Comparison of ENCODE assay signal across 18 cellular contexts in genomic region chr14:96746101-96746500, GRCh38. TPM values are rescaled to one million over a fixed set of nuclear protein-coding genes. Genes with fewer than 3 reads are reported as not detected.
DNase-seq lines count a peak whose midpoint lies in the region; ATAC-seq, FAIRE-seq and TF ChIP-seq lines count a peak whose summit lies in the region.
"Had no signal": no experiment of that assay in that cellular context is flagged by ENCODE, and none has a peak within 500 bp of the region (broad histone marks: within the 10 kb centered on the region; RNA-seq: fewer than 3 reads in every experiment).

No MANE protein-coding gene starts in this region.

- no peak overlapping the region for H3K4me2 ChIP-seq in HepG2 (ENCODE audit: low read depth, low read length)

- H3K27ac ChIP-seq in HepG2 (ENCODE audit: extremely low read length, insufficient read depth, low read length) (no peak overlapping the region), right lobe of liver (no peak overlapping the region), RWPE2 (ENCODE audit: poor library complexity, severe bottlenecking) (no peak overlapping the region)
- no peak overlapping the region for H3K27ac ChIP-seq in CD8-positive, alpha-beta memory T cell (ENCODE audit: low read depth, low read length)
- H3K27ac ChIP-seq: C4-2B had no signal

- H3K27me3 ChIP-seq in HepG2 (ENCODE audit: control insufficient read depth in 1 of 2, insufficient read depth in 2 of 2, low read length in 2 of 2) (peaks cover 2 to 64% of the 10 kb centered on the region in 2 experiments), right lobe of liver (no peaks in the 10 kb centered on the region), RWPE2 (ENCODE audit: insufficient read depth, poor library complexity, severe bottlenecking) (peaks cover 51% of the 10 kb centered on the region)
- peaks cover 16% of the 10 kb centered on the region for H3K27me3 ChIP-seq in CD8-positive, alpha-beta memory T cell (ENCODE audit: insufficient read depth, low read length, poor library complexity, severe bottlenecking)
- H3K27me3 ChIP-seq: BE2C had no signal

- no peaks in the 10 kb centered on the region for H3K36me3 Mint-ChIP-seq in CD8-positive, alpha-beta memory T cell
- H3K36me3 Mint-ChIP-seq: CD4-positive, alpha-beta memory T cell had no signal

- H3K9ac ChIP-seq in HepG2 (ENCODE audit: insufficient read depth, low read depth, low read length), result no peak overlapping the region

- H3K4me3 ChIP-seq in HepG2 (replicated peaks in 1 of 3; ENCODE audit: insufficient read depth in 1 of 3, low read depth in 2 of 3, low read length in 3 of 3), result no peak overlapping the region
- H3K4me3 ChIP-seq in right lobe of liver, result no peak overlapping the region
- H3K4me3 ChIP-seq in RWPE2 (ENCODE audit: severe bottlenecking), result no peak overlapping the region
- no peak overlapping the region for H3K4me3 ChIP-seq in CD8-positive, alpha-beta memory T cell (ENCODE audit: low read length)

- no peak for FAIRE-seq in HepG2 (lab: Jason Lieb, UNC)
- FAIRE-seq: A204.1, D721Med had no signal

- in situ Hi-C loops in HepG2 (cut with HindIII; ENCODE audit: extremely low pct_ligation_motif_present, low pct_unique_long_range_greater_than_20kb), result no loop called here

- peaks cover 0 to 1% (median 0%) of the 10 kb centered on the region in 5 donors for H3K9me3 Mint-ChIP-seq in CD8-positive, alpha-beta memory T cell

- H3K9me3 ChIP-seq in HepG2 (ENCODE audit: low read length) (no peaks in the 10 kb centered on the region), right lobe of liver (no peaks in the 10 kb centered on the region), RWPE2 (ENCODE audit: severe bottlenecking) (no peaks in the 10 kb centered on the region)
- no peaks in the 10 kb centered on the region for H3K9me3 ChIP-seq in CD8-positive, alpha-beta memory T cell (ENCODE audit: low read length)
- H3K9me3 ChIP-seq: BE2C had no signal

- H2AFZ ChIP-seq in HepG2 (ENCODE audit: low read length), result no peak overlapping the region

- ATAC-seq in HepG2 (no peak), right lobe of liver (no peak), RWPE2 (ENCODE audit: low read depth) (no peak)

- no TSS peak for BruUV-seq in HepG2 (replicated peaks; lab: Mats Ljungman, UMichigan)

- no peaks in the 10 kb centered on the region for H3K79me2 ChIP-seq in HepG2 (ENCODE audit: insufficient read depth, low read length)

- CTCF ChIA-PET in HepG2 (lab: Yijun Ruan, JAX; ENCODE audit: low intra/inter-chr PET ratio, low total read pairs), result no interaction called here
- CTCF ChIA-PET in CD8-positive, alpha-beta memory T cell (lab: Charles Lee), result interaction anchor here (1.3 kb wide), 1 partner anchor 10 kb away, joined by 3 read pairs; no protein-coding TSS in a partner anchor

- H3K27me3 Mint-ChIP-seq in CD8-positive, alpha-beta memory T cell, result peaks cover 27 to 77% of the 10 kb centered on the region in 2 donors

- no peak overlapping the region for H3K27ac Mint-ChIP-seq in CD8-positive, alpha-beta memory T cell
- H3K27ac Mint-ChIP-seq: HFFc6 had no signal

- intact Hi-C loops in HepG2 (cut with micrococcal nuclease; ENCODE audit: unreplicated experiment) (no loop called here), right lobe of liver (cut with DNase I) (no loop called here)

- DNase-seq in HepG2 (ENCODE audit: low spot score), result no peak
- DNase-seq in right lobe of liver, result no peak
- DNase-seq in RWPE2 (ENCODE audit: low spot score), result peak; percentile 1
- DNase-seq in islet precursor cell, result peak; percentile 32
- DNase-seq in globus pallidus (ENCODE audit: low spot score), result no peak
- no peak for DNase-seq in NCI-H1105 (lab: John Stamatoyannopoulos, UW)
- no peak for DNase-seq in CD8-positive, alpha-beta memory T cell
- DNase-seq: BE2C; CD4-positive, alpha-beta memory T cell; COR-L47; DMS153; GF-D8; HCEC 1CT; HFFc6; IMR-90 had no signal

- no peaks in the 10 kb centered on the region for H4K20me1 ChIP-seq in HepG2 (ENCODE audit: insufficient read depth, low read length)

- 2% methylated on average over 3 of the region's 3 CpGs for WGBS in HepG2 (ENCODE audit: low lambda C conversion rate)
- 44% methylated on average over 3 of the region's 3 CpGs for WGBS in right lobe of liver (ENCODE audit: insufficient coverage, low coverage, low lambda C conversion rate, missing lambda C conversion rate)

- TF ChIP-seq CTCF in HepG2 (CRISPR knock-in tag; IDR thresholded peaks at IDR 0.05) (no peak), right lobe of liver (IDR thresholded peaks at IDR 0.05) (no peak), RWPE2 (IDR thresholded peaks at IDR 0.05; ENCODE audit: poor library complexity, severe bottlenecking) (no peak)

- POLR2A ChIA-PET in HepG2 (lab: Yijun Ruan, JAX), result no interaction called here
- POLR2A ChIA-PET in CD8-positive, alpha-beta memory T cell (lab: Charles Lee), result no interaction called here

- TF ChIP-seq EP300 in HepG2 (IDR thresholded peaks at IDR 0.05; ENCODE audit: low read depth in 2 of 2, low read length in 2 of 2) (no peak), HepG2 (CRISPR knock-in tag; IDR thresholded peaks at IDR 0.05; ENCODE audit: borderline replicate concordance) (no peak)

- H3K4me1 Mint-ChIP-seq in CD8-positive, alpha-beta memory T cell, result peaks cover 8 to 13% (median 11%) of the 10 kb centered on the region in 3 donors

- H3K4me3 Mint-ChIP-seq in CD8-positive, alpha-beta memory T cell, result no peak overlapping the region
- H3K4me3 Mint-ChIP-seq: CD4-positive, alpha-beta memory T cell; HFFc6 had no signal

- H3K36me3 ChIP-seq in HepG2 (replicated peaks in 1 of 2; ENCODE audit: control insufficient read depth in 1 of 2, insufficient read depth in 2 of 2, low read length in 2 of 2) (no peaks in the 10 kb centered on the region), right lobe of liver (no peaks in the 10 kb centered on the region), RWPE2 (ENCODE audit: low read depth) (no peaks in the 10 kb centered on the region)
- H3K36me3 ChIP-seq in CD8-positive, alpha-beta memory T cell (ENCODE audit: insufficient read depth, low read length), result no peaks in the 10 kb centered on the region
- H3K36me3 ChIP-seq: BE2C had no signal

- no peak for TF ChIP-seq RAD21 in HepG2 (CRISPR knock-in tag; IDR thresholded peaks at IDR 0.05)

- TF ChIP-seq POLR2A in HepG2 (IDR thresholded peaks at IDR 0.05; ENCODE audit: insufficient read depth in 1 of 2, low read depth in 2 of 2, low read length in 2 of 2) (no peak), right lobe of liver (IDR thresholded peaks at IDR 0.05) (no peak)

- H3K4me1 ChIP-seq in HepG2 (ENCODE audit: insufficient read depth, low read length) (peaks cover 2% of the 10 kb centered on the region; the same call in 1 of the 2 replicates), right lobe of liver (peaks cover 0 to 7% (median 3%) of the 10 kb centered on the region in 4 donors), RWPE2 (ENCODE audit: insufficient read depth, poor library complexity, severe bottlenecking) (no peaks in the 10 kb centered on the region)
- peaks cover 3% of the 10 kb centered on the region for H3K4me1 ChIP-seq in CD8-positive, alpha-beta memory T cell (ENCODE audit: insufficient read depth, low read length)
- H3K4me1 ChIP-seq: BE2C had no signal

TF ChIP-seq in HepG2, 621 proteins besides CTCF, POLR2A, EP300 and RAD21 (continues in another document):
- TF ChIP-seq KDM5A (IDR thresholded peaks at IDR 0.05; ENCODE audit: borderline replicate concordance, low read length) (no peak), ZNF414 (CRISPR knock-in tag; IDR thresholded peaks at IDR 0.05) (no peak), ZZZ3 (CRISPR knock-in tag; IDR thresholded peaks at IDR 0.05; ENCODE audit: borderline replicate concordance) (no peak)

RNA-seq across cellular contexts. Expression of gene VRK1, which starts 51.1 kb away (rescaled TPM):
- 51.3 and 60.9 TPM in 2 replicates for total RNA-seq in HepG2 (2016; rRNA removed; fragmentation: Illumina TruSeq; extraction: Trizol)
- total RNA-seq in HepG2 (2016; cell fraction: cytosol; rRNA removed; fragmentation: Illumina TruSeq; extraction: Trizol; ENCODE audit: low read depth), result 159 and 190 TPM in 2 replicates
- 58.7 and 61.0 TPM in 2 replicates for total RNA-seq in HepG2 (2016; cell fraction: insoluble cytoplasmic fraction; rRNA removed; fragmentation: Illumina TruSeq; extraction: Trizol)
- 78.3 and 96.8 TPM in 2 replicates for total RNA-seq in HepG2 (2016; cell fraction: membrane; rRNA removed; fragmentation: Illumina TruSeq; extraction: Trizol)
- total RNA-seq in HepG2 (2016; cell fraction: nucleus; rRNA removed; fragmentation: Illumina TruSeq; extraction: Trizol), result 51.3 and 54.6 TPM in 2 replicates
- polyA plus RNA-seq in HepG2 (2011; rRNA removed), result 3.3 and 7.9 TPM in 2 replicates
- polyA plus RNA-seq in HepG2 (2011; cell fraction: cytosol; rRNA removed), result 3.5 and 3.7 TPM in 2 replicates
- polyA plus RNA-seq in HepG2 (2011; cell fraction: nucleus; rRNA removed), result 2.5 and 4.9 TPM in 2 replicates
- polyA plus RNA-seq in HepG2 (2012), result 6.0 and 14.0 TPM in 2 replicates
- 3.9 and 4.2 TPM in 2 replicates for polyA plus RNA-seq in HepG2 (2016; cell fraction: cytosol; fragmentation: Illumina TruSeq; extraction: Trizol; ENCODE audit: low read depth)
- 50.3 and 57.0 TPM in 2 replicates for polyA plus RNA-seq in HepG2 (2016; cell fraction: insoluble cytoplasmic fraction; fragmentation: Illumina TruSeq; extraction: Trizol; ENCODE audit: low read depth)
- 4.0 and 6.2 TPM in 2 replicates for polyA plus RNA-seq in HepG2 (2016; cell fraction: membrane; fragmentation: Illumina TruSeq; extraction: Trizol; ENCODE audit: low read depth)
- 26.4 and 41.3 TPM in 2 replicates for polyA plus RNA-seq in HepG2 (2016; cell fraction: nucleus; fragmentation: Illumina TruSeq; extraction: Trizol; ENCODE audit: insufficient read depth, low read depth)
- 4.6 and 22.0 TPM in 2 replicates for polyA minus RNA-seq in HepG2 (2011; rRNA and poly(A)+ RNA removed; ENCODE audit: low replicate concordance)
- polyA minus RNA-seq in HepG2 (2011; cell fraction: cytosol; rRNA and poly(A)+ RNA removed), result 11.9 and 12.9 TPM in 2 replicates
- 30.6 TPM in 2 replicates for polyA minus RNA-seq in HepG2 (2011; cell fraction: nucleus; rRNA and poly(A)+ RNA removed)
- 1 to 10 TPM; 1.8 to 6.9 (median 3.8) TPM for total RNA-seq in right lobe of liver
- 10 to 100 TPM; 67.0 to 72.2 TPM for total RNA-seq in CD8-positive, alpha-beta memory T cell
- 36.6 TPM for polyA plus RNA-seq in CD8-positive, alpha-beta memory T cell

Comparison
In these comparisons a context has a peak if more than half of its experiments do, and no peak if none do; other contexts are left out.
1. RNA of gene VRK1, which starts 51.1 kb away (total RNA-seq): 67.0 to 72.2 TPM in CD8-positive, alpha-beta memory T cell and 51.3 to 190 TPM in HepG2; 1.8 to 6.9 TPM in right lobe of liver; every median in the first group is over 4 times any median in the second.
2. DNase-seq: peak in RWPE2 (single experiment) and islet precursor cell (single experiment); none in HepG2 (single experiment), right lobe of liver (0 of 3), globus pallidus (single experiment), NCI-H1105 (single experiment) and CD8-positive, alpha-beta memory T cell (0 of 5).